In genomic region chr19:17303167-17303939, GRCh38 we compare ENCODE assay signal across 8 cellular contexts. TPM values are rescaled to one million over a fixed set of nuclear protein-coding genes. Genes with fewer than 3 reads are reported as not detected.
DNase-seq lines count a peak whose midpoint lies in the region.

A gene with protein sequence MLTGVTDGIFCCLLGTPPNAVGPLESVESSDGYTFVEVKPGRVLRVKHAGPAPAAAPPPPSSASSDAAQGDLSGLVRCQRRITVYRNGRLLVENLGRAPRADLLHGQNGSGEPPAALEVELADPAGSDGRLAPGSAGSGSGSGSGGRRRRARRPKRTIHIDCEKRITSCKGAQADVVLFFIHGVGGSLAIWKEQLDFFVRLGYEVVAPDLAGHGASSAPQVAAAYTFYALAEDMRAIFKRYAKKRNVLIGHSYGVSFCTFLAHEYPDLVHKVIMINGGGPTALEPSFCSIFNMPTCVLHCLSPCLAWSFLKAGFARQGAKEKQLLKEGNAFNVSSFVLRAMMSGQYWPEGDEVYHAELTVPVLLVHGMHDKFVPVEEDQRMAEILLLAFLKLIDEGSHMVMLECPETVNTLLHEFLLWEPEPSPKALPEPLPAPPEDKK (minus strand): TSS chr19:17303425. CDS start chr19:17301616, 1,809 bp downstream.

- H3K4me3 ChIP-seq in MG63 (peak within 1 kb of the TSS; percentile 25), SJCRH30 (peak within 1 kb of the TSS; percentile 83), neuron (ENCODE audit: low read length) (peak within 1 kb of the TSS; percentile 60), stomach smooth muscle (ENCODE audit: low read length in 2 of 2) (peak within 1 kb of the TSS; percentile 75 to 82)

- H3K9me3 ChIP-seq in MG63 (no peaks in the 10 kb centered on the region), SJCRH30 (replicated peaks) (0 out of 2 replicates have a peak, but pooled peaks cover under 1% of the 10 kb centered on the region), neuron (ENCODE audit: low read length) (peaks cover 5% of the 10 kb centered on the region), stomach smooth muscle (ENCODE audit: control insufficient read depth in 2 of 2, low read length in 2 of 2) (no peaks in the 10 kb centered on the region)

- H3K4me1 ChIP-seq in SJCRH30, result peaks cover 13% of the 10 kb centered on the region; the same call in 1 of the 2 replicates
- peaks cover 16% of the 10 kb centered on the region for H3K4me1 ChIP-seq in neuron (ENCODE audit: insufficient read depth, low read length)
- H3K4me1 ChIP-seq in stomach smooth muscle (ENCODE audit: control insufficient read depth, insufficient read depth, low read length), result peaks cover 48% of the 10 kb centered on the region

- peak within 1 kb of the TSS; percentile 83 for H3K27ac ChIP-seq in SJCRH30
- peak within 1 kb of the TSS; percentile 90 for H3K27ac ChIP-seq in stomach smooth muscle (ENCODE audit: low read length)

- H3K27me3 ChIP-seq in MG63 (no peaks in the 10 kb centered on the region), SJCRH30 (no peaks in the 10 kb centered on the region), neuron (ENCODE audit: insufficient read depth, low read length) (no peaks in the 10 kb centered on the region), stomach smooth muscle (ENCODE audit: control insufficient read depth in 1 of 2, insufficient read depth in 2 of 2, low read length in 2 of 2) (no peaks in the 10 kb centered on the region)

- peak within 1 kb of the TSS; percentile 73 to 81 for H3K9ac ChIP-seq in stomach smooth muscle (ENCODE audit: low read length in 2 of 2)

- peak within 1 kb of the TSS; percentile 68 for H2AFZ ChIP-seq in neuron (ENCODE audit: low read depth, low read length)

- DNase-seq in ELR (ENCODE audit: low read depth) (peak; percentile 98), H4 (ENCODE audit: low spot score) (peak; percentile 78), MG63 (peak; percentile 83), SJCRH30 (peak; percentile 99), foreskin melanocyte (peak; percentile 89)
- peak; percentile 59 to 93 (median 84) for DNase-seq in activated naive CD4-positive, alpha-beta T cell (lab: John Stamatoyannopoulos, UW)

- H3K36me3 ChIP-seq in MG63, result no peaks in the 10 kb centered on the region; the same call in 1 of the 2 replicates
- peaks cover 1% of the 10 kb centered on the region for H3K36me3 ChIP-seq in SJCRH30
- peaks cover 9% of the 10 kb centered on the region for H3K36me3 ChIP-seq in neuron (ENCODE audit: insufficient read depth, low read length)
- H3K36me3 ChIP-seq in stomach smooth muscle (ENCODE audit: control insufficient read depth in 2 of 2, insufficient read depth in 2 of 2, low read length in 2 of 2), result peaks cover 1 to 5% of the 10 kb centered on the region in 2 donors

RNA-seq across cellular contexts. Expression of the gene that starts here (rescaled TPM):
- total RNA-seq in H4 (2014; rRNA removed; shearing (Covaris generic)), result 3.5 and 7.5 TPM in 2 replicates
- 1.3 TPM in 1 of 2 replicates, not detected in the other for total RNA-seq in MG63 (2014; rRNA removed; shearing (Covaris generic); ENCODE audit: low replicate concordance)
- 26.4 and 27.2 TPM in 2 replicates for total RNA-seq in SJCRH30 (2014; rRNA removed; shearing (Covaris generic))

Comparison
In these comparisons a context has a peak if more than half of its experiments do, and no peak if none do; other contexts are left out.
1. Peak in every context shown above with its lines: DNase-seq, H3K4me3 ChIP-seq and H3K27ac ChIP-seq.
2. H3K4me3 ChIP-seq: peak in every context shown above with its lines; median percentile 83 in SJCRH30; 78 in stomach smooth muscle; 60 in neuron; 25 in MG63.